Comparison of ENCODE assay signal across 1 cellular context in genomic region chr10:115948415-115948814, GRCh38.
TF ChIP-seq lines count a peak whose summit lies in the region.

No MANE protein-coding gene starts in this region.

TF ChIP-seq in SK-N-SH treated with all-trans-retinoic acid at 6 μM for 48 hours, 23 proteins besides CTCF, POLR2A, EP300 and RAD21 (continued from another document):
- no peak for TF ChIP-seq PATZ1 (CRISPR knock-in tag; IDR thresholded peaks at IDR 0.05; ENCODE audit: borderline replicate concordance)
